In the genomic region with DNA sequence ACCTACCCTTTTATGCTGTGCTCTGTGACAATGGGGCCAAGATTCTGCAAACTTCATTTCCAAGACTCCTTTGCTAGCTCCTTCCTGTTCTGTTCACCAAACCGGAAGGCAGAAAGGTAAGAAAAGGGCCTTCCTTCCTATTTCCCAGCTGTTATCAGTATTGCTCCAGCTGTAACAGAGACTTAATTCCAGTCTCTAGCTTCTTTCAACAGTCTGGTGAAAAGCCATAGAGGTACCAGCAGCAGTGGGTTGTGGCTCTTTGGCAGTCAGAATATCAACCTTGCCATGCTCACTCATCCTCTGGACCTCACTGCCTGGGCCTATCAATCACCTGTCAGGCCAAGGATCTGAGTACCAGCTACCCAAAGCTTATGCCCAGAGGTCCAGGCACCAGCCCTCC, we compare ENCODE assay signal across 1 cellular context.
TF ChIP-seq lines count a peak whose summit lies in the region.

No MANE protein-coding gene starts in this region.

TF ChIP-seq in GM23338, 12 proteins besides CTCF, POLR2A, EP300 and RAD21 (continued from another document):
- TF ChIP-seq CREB1 (CRISPR knock-in tag; IDR thresholded peaks at IDR 0.05; ENCODE audit: low read depth) = no peak
- TF ChIP-seq ZNF114 (CRISPR knock-in tag; IDR thresholded peaks at IDR 0.05) = no peak
